ENCODE assay signal across 8 cellular contexts in the genomic region with DNA sequence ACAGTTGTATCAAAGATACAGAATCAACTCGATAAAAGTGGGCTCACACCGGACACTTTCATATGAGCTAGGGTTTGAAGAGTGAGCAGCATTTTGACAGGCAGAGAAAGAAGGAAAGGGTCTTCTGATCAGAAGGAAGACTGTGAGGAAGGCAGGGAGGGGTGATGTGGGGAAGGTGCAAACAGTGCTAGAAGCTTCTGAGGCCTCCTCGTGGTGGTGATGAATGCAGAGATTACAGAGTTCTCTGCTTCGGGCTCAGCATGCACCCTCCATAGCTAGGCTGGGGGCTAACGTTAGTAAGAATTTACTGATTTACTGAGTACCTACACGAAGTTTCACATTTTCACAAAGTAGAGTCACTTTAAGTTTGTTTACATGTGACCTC. TPM values are rescaled to one million over a fixed set of nuclear protein-coding genes. Genes with fewer than 3 reads are reported as not detected.
DNase-seq lines count a peak whose midpoint lies in the region; ATAC-seq and TF ChIP-seq lines count a peak whose summit lies in the region.
"Not testable (repeated sequence)": the region's sequence is repeated elsewhere in the genome, so short reads cannot be mapped to it uniquely, and the experiment has no call there.

No MANE protein-coding gene starts in this region.

- H3K9me3 ChIP-seq in SJCRH30 (replicated peaks); thyroid gland: not testable (repeated sequence)

- peak overlapping the region; percentile 87 to 96 for H3K27ac Mint-ChIP-seq in natural killer cell

- TF ChIP-seq POLR2A in thyroid gland (IDR thresholded peaks at IDR 0.05): not testable (repeated sequence)

- 7 to 8% methylated on average over 6 of the region's 6 CpGs for WGBS in thyroid gland, 2 donors

- not testable (repeated sequence) for H3K4me1 ChIP-seq in SJCRH30
- H3K4me1 ChIP-seq in thyroid gland: peaks cover 3 to 15% of the 10 kb centered on the region in 2 donors

- peak; percentile 28 for ATAC-seq in GM21717 (IDR thresholded peaks at IDR 0.05; ENCODE audit: unreplicated experiment)
- peak; percentile 22 for ATAC-seq in HG03378 (IDR thresholded peaks at IDR 0.05; ENCODE audit: unreplicated experiment)
- ATAC-seq in Right ventricle myocardium superior (ENCODE audit: poor library complexity): peak; percentile 3
- peak; percentile 25 to 67 (median 41) for ATAC-seq in natural killer cell

- not testable (repeated sequence) for DNase-seq in GM06990 (ENCODE audit: extremely low read depth, insufficient read length); astrocyte of the cerebellum (ENCODE audit: low read depth); Right ventricle myocardium superior; natural killer cell; thyroid gland
- peak in 1 of 2 experiments; percentile 9 for DNase-seq in SJCRH30

- in situ Hi-C loops in astrocyte of the cerebellum (cut with HindIII; ENCODE audit: low sequenced_read_pairs): not testable (repeated sequence)

- not testable (repeated sequence) for TF ChIP-seq CTCF in GM06990 (IDR thresholded peaks at IDR 0.05; ENCODE audit: insufficient read depth, low read length, poor library complexity, severe bottlenecking); astrocyte of the cerebellum (IDR thresholded peaks at IDR 0.05; ENCODE audit: low read depth, low read length, missing control alignments); natural killer cell (IDR thresholded peaks at IDR 0.05); thyroid gland (IDR thresholded peaks at IDR 0.05)

- not testable (repeated sequence) for H3K27me3 Mint-ChIP-seq in natural killer cell (ENCODE audit: low read depth in 2 of 2)

- H3K4me3 ChIP-seq in GM06990 (replicated peaks; ENCODE audit: low read depth, low read length): peak overlapping the region; percentile 92
- H3K4me3 ChIP-seq in SJCRH30: peak overlapping the region; percentile 72
- H3K4me3 ChIP-seq in astrocyte of the cerebellum (ENCODE audit: low read depth, low read length): peak overlapping the region; percentile 95
- H3K4me3 ChIP-seq in thyroid gland (replicated peaks in 1 of 3): peak overlapping the region; percentile 79 to 83 (median 81)

- H3K4me3 Mint-ChIP-seq in natural killer cell: peak overlapping the region; percentile 92

- H3K9me3 Mint-ChIP-seq in natural killer cell: not testable (repeated sequence)

- not testable (repeated sequence) for H3K36me3 ChIP-seq in GM06990 (ENCODE audit: control insufficient read depth, insufficient read depth, low read length); SJCRH30; thyroid gland

- H3K27ac ChIP-seq in SJCRH30: peak overlapping the region; percentile 67
- peak overlapping the region; percentile 70 to 87 (median 71) for H3K27ac ChIP-seq in thyroid gland

- not testable (repeated sequence) for H3K27me3 ChIP-seq in GM06990 (replicated peaks; ENCODE audit: control insufficient read depth, insufficient read depth, low read length); SJCRH30; thyroid gland

- intact Hi-C loops in Right ventricle myocardium superior (cut with DNase I); natural killer cell (cut with micrococcal nuclease); thyroid gland (cut with DNase I): not testable (repeated sequence)

- peaks cover 50 to 56% of the 10 kb centered on the region in 2 donors for H3K4me1 Mint-ChIP-seq in natural killer cell

- H3K36me3 Mint-ChIP-seq in natural killer cell: not testable (repeated sequence)

RNA-seq across cellular contexts. Expression of a gene that starts 0.5 kb away (rescaled TPM):
- 2.4 and 2.5 TPM in 2 replicates for total RNA-seq in SJCRH30 (2014; rRNA removed; shearing (Covaris generic))
- 8.1 TPM for total RNA-seq in Right ventricle myocardium superior
- total RNA-seq in natural killer cell: 1 to 10 TPM; 4.4 to 6.2 (median 5.4) TPM
- 1 to 10 TPM; 4.4 to 5.2 (median 4.8) TPM for total RNA-seq in thyroid gland

RNA-seq across cellular contexts. Expression of a gene that starts 0.7 kb away (rescaled TPM):
- total RNA-seq in SJCRH30 (2014; rRNA removed; shearing (Covaris generic)): 43.2 and 46.1 TPM in 2 replicates
- total RNA-seq in Right ventricle myocardium superior (837 TPM), natural killer cell (100 to 1,000 TPM; 173 to 183 (median 173) TPM), thyroid gland (100 to 1,000 TPM in 1 of 4 donors, 10 to 100 TPM in 3; 86.9 to 102 (median 92.2) TPM)

RNA-seq across cellular contexts. Expression of a gene that starts 26.2 kb away (rescaled TPM):
- not detected in 2 replicates for total RNA-seq in SJCRH30 (2014; rRNA removed; shearing (Covaris generic))
- 103 TPM for total RNA-seq in Right ventricle myocardium superior
- not detected for total RNA-seq in natural killer cell
- not detected for total RNA-seq in thyroid gland

RNA-seq across cellular contexts. Expression of a gene that starts 54.0 kb away (rescaled TPM):
- total RNA-seq in SJCRH30 (2014; rRNA removed; shearing (Covaris generic)): 40.1 and 43.8 TPM in 2 replicates
- 32.4 TPM for total RNA-seq in Right ventricle myocardium superior
- total RNA-seq in natural killer cell: 10 to 100 TPM; 49.6 to 65.6 (median 57.7) TPM
- 100 to 1,000 TPM; 111 to 134 (median 124) TPM for total RNA-seq in thyroid gland

Comparison
In these comparisons a context has a peak if more than half of its experiments do, and no peak if none do; other contexts are left out.
1. RNA of a gene that starts 26.2 kb away (total RNA-seq): 103 TPM in Right ventricle myocardium superior (single experiment); not detected in SJCRH30, not detected in natural killer cell and not detected in thyroid gland; every median in the first group is over 10 times any median in the second.
2. Peak in every context shown above with its lines, with median percentiles within 50 percentile points of each other: H3K4me3 ChIP-seq and ATAC-seq.